9 cellular contexts compared by ENCODE assay signal in genomic region chr21:45640888-45641479, GRCh38. TPM values are rescaled to one million over a fixed set of nuclear protein-coding genes. Genes with fewer than 3 reads are reported as not detected.
DNase-seq lines count a peak whose midpoint lies in the region; ATAC-seq and TF ChIP-seq lines count a peak whose summit lies in the region.
"Had no signal": no experiment of that assay in that cellular context is flagged by ENCODE, and none has a peak within 500 bp of the region (broad histone marks: within the 10 kb centered on the region; RNA-seq: fewer than 3 reads in every experiment).

No MANE protein-coding gene starts in this region.

- H3K36me3 Mint-ChIP-seq in activated CD8-positive, alpha-beta memory T cell treated with anti-CD3 and anti-CD28 coated beads, Interleukin-2, amount 10 ng/mL, durations not matched to agents 7 days and 5 days, result no peaks in the 10 kb centered on the region

- H3K4me3 ChIP-seq in epithelial cell of esophagus (ENCODE audit: low read length) (no peak overlapping the region), sigmoid colon (no peak overlapping the region)

- no peaks in the 10 kb centered on the region for H3K36me3 ChIP-seq in sigmoid colon

- no peak overlapping the region for H3K4me3 Mint-ChIP-seq in activated CD8-positive, alpha-beta memory T cell treated with anti-CD3 and anti-CD28 coated beads, Interleukin-2, amount 10 ng/mL, durations not matched to agents 7 days and 5 days

- WGBS in sigmoid colon, 2 donors, result 63 to 68% methylated on average over 23 of the region's 23 CpGs

- peaks cover 41% of the 10 kb centered on the region for H3K27me3 Mint-ChIP-seq in activated CD8-positive, alpha-beta memory T cell treated with anti-CD3 and anti-CD28 coated beads, Interleukin-2, amount 10 ng/mL, durations not matched to agents 7 days and 5 days

- DNase-seq in activated CD8-positive, alpha-beta memory T cell treated with anti-CD3 and anti-CD28 coated beads, Interleukin-2, amount 50 U/mL, for 4 hours, result peak; percentile 13
- no peak for DNase-seq in activated CD8-positive, alpha-beta memory T cell treated with anti-CD3 and anti-CD28 coated beads, Interleukin-2, amount 10 ng/mL, durations not matched to agents 7 days and 5 days
- DNase-seq in NCI-H69 (lab: John Stamatoyannopoulos, UW) (peak; percentile 85), epithelial cell of esophagus (ENCODE audit: low read depth) (peak; percentile 19), sigmoid colon (no peak), NCI-H2171 treated with DMSO at 0.1 percent for 48 hours (lab: John Stamatoyannopoulos, UW) (no peak), NCI-H2107 treated with DMSO at 0.1 percent for 48 hours (lab: John Stamatoyannopoulos, UW; ENCODE audit: unreplicated experiment) (no peak), SKM-1 (lab: John Stamatoyannopoulos, UW; ENCODE audit: unreplicated experiment) (no peak)

- H3K9me3 Mint-ChIP-seq in activated CD8-positive, alpha-beta memory T cell treated with anti-CD3 and anti-CD28 coated beads, Interleukin-2, amount 10 ng/mL, durations not matched to agents 7 days and 5 days (ENCODE audit: low read depth), result no peaks in the 10 kb centered on the region

- H3K4me1 ChIP-seq in sigmoid colon, result peaks cover 0 to 24% (median 15%) of the 10 kb centered on the region in 4 donors

- H3K4me1 Mint-ChIP-seq in activated CD8-positive, alpha-beta memory T cell treated with anti-CD3 and anti-CD28 coated beads, Interleukin-2, amount 10 ng/mL, durations not matched to agents 7 days and 5 days, result peaks cover 13% of the 10 kb centered on the region

- peak overlapping the region; percentile 7 to 60 (median 44) for H3K27ac ChIP-seq in sigmoid colon

- CTCF ChIA-PET in activated CD8-positive, alpha-beta memory T cell treated with anti-CD3 and anti-CD28 coated beads, Interleukin-2, amount 10 ng/mL, durations not matched to agents 7 days and 5 days (lab: Charles Lee), result no interaction called here

- intact Hi-C loops in sigmoid colon (cut with DNase I), result loop anchor here (5.0 kb wide), 1 partner anchor 84 kb away; no protein-coding TSS in a partner anchor

- no peak overlapping the region for H3K27ac Mint-ChIP-seq in activated CD8-positive, alpha-beta memory T cell treated with anti-CD3 and anti-CD28 coated beads, Interleukin-2, amount 10 ng/mL, durations not matched to agents 7 days and 5 days

- TF ChIP-seq POLR2A in sigmoid colon (IDR thresholded peaks at IDR 0.05), result no peak

- no peak for TF ChIP-seq EP300 in sigmoid colon (IDR thresholded peaks at IDR 0.05)

- no peak for TF ChIP-seq CTCF in epithelial cell of esophagus (IDR thresholded peaks at IDR 0.05; ENCODE audit: insufficient read depth, low read depth, low read length, missing control alignments)
- no peak for TF ChIP-seq CTCF in sigmoid colon (IDR thresholded peaks at IDR 0.05)

- H3K27me3 ChIP-seq in sigmoid colon, result peaks cover 0 to 20% (median 0%) of the 10 kb centered on the region in 3 donors

- no peak for ATAC-seq in activated CD8-positive, alpha-beta memory T cell treated with anti-CD3 and anti-CD28 coated beads, Interleukin-2, amount 10 ng/mL, durations not matched to agents 7 days and 5 days

- H3K9me3 ChIP-seq in sigmoid colon, result no peaks in the 10 kb centered on the region

RNA-seq across cellular contexts. Expression of gene PCBP3, which starts 2.5 kb away (rescaled TPM):
- total RNA-seq in activated CD8-positive, alpha-beta memory T cell treated with anti-CD3 and anti-CD28 coated beads, Interleukin-2, amount 10 ng/mL, durations not matched to agents 7 days and 5 days, result 1 to 10 TPM; 1.3 to 2.2 TPM
- total RNA-seq in sigmoid colon, result 10 to 100 TPM in 1 of 4 donors, 1 to 10 TPM in 3; 5.5 to 21.3 (median 8.4) TPM
- 1 to 10 TPM; 1.2 to 9.6 (median 2.4) TPM for polyA plus RNA-seq in sigmoid colon
- total RNA-seq: bronchial epithelial cell had no signal

Comparison
In these comparisons a context has a peak if more than half of its experiments do, and no peak if none do; other contexts are left out.
1. DNase-seq: peak in activated CD8-positive, alpha-beta memory T cell treated with anti-CD3 and anti-CD28 coated beads, Interleukin-2, amount 50 U/mL, for 4 hours (single experiment), NCI-H69 (single experiment) and epithelial cell of esophagus (single experiment); none in activated CD8-positive, alpha-beta memory T cell treated with anti-CD3 and anti-CD28 coated beads, Interleukin-2, amount 10 ng/mL, durations not matched to agents 7 days and 5 days (single experiment), sigmoid colon (single experiment), NCI-H2171 treated with DMSO at 0.1 percent for 48 hours (single experiment), NCI-H2107 treated with DMSO at 0.1 percent for 48 hours (single experiment) and SKM-1 (single experiment).